Comparison of ENCODE assay signal across 19 cellular contexts in genomic region chr15:48176097-48176496, GRCh38. TPM values are rescaled to one million over a fixed set of nuclear protein-coding genes. Genes with fewer than 3 reads are reported as not detected.
DNase-seq lines count a peak whose midpoint lies in the region; ATAC-seq and TF ChIP-seq lines count a peak whose summit lies in the region.
"Had no signal": no experiment of that assay in that cellular context is flagged by ENCODE, and none has a peak within 500 bp of the region (broad histone marks: within the 10 kb centered on the region; RNA-seq: fewer than 3 reads in every experiment).

No MANE protein-coding gene starts in this region.

- H3K27ac Mint-ChIP-seq in GM23338: no peak overlapping the region
- no peak overlapping the region for H3K27ac Mint-ChIP-seq in activated CD4-positive, alpha-beta memory T cell treated with anti-CD3 and anti-CD28 coated beads for 36 hours
- H3K27ac Mint-ChIP-seq: stimulated activated naive CD8-positive, alpha-beta T cell treated with anti-CD3 and anti-CD28 coated beads, Interleukin-15, Interleukin-2, amounts not matched to agents 100 ng/mL and 50 ng/mL, for 24 hours had no signal

- no peak overlapping the region for H2BK15ac ChIP-seq in mesenchymal stem cell (ENCODE audit: low read depth, poor library complexity, severe bottlenecking)

- DNase-seq in ACHN: peak; percentile 48
- DNase-seq in GM23338 (ENCODE audit: low spot score): no peak
- DNase-seq in ascending aorta (ENCODE audit: low spot score in 2 of 2): no peak
- peak; percentile 41 for DNase-seq in mesenchymal stem cell
- DNase-seq in WERI-Rb-1: no peak
- DNase-seq in activated T-cell treated with anti-CD3 and anti-CD28 coated beads, Interleukin-2, amount 50 U/mL, for 1 hour: no peak
- no peak for DNase-seq in superior temporal gyrus (ENCODE audit: extremely low spot score)
- DNase-seq in activated CD4-positive, alpha-beta memory T cell treated with anti-CD3 and anti-CD28 coated beads for 36 hours: no peak
- DNase-seq: activated CD4-positive, alpha-beta T cell treated with anti-CD3 and anti-CD28 coated beads, Interleukin-2, amount 50 U/mL, for 1 hour; AML-193; body of pancreas; DND-41; foreskin fibroblast; NK-92 treated with Interleukin-12 subunit alpha and Interleukin-12 subunit beta, amount 100 ng/mL, for 24 hours; SJCRH30 had no signal

- TF ChIP-seq CTCF in GM23338 (conservative IDR thresholded peaks at IDR 0.05; ENCODE audit: low read depth in 2 of 2) (no peak), ascending aorta (IDR thresholded peaks at IDR 0.05) (no peak), WERI-Rb-1 (IDR thresholded peaks at IDR 0.05; ENCODE audit: low read depth, low read length) (no peak)

- H2BK12ac ChIP-seq in mesenchymal stem cell (ENCODE audit: low read length in 2 of 2): no peak overlapping the region

- no peak overlapping the region for H3K9ac ChIP-seq in mesenchymal stem cell (ENCODE audit: low read length)

- WGBS in mesenchymal stem cell: 0% methylated on average over 1 of the region's 4 CpGs

- no peaks in the 10 kb centered on the region for H3K9me3 Mint-ChIP-seq in GM23338
- H3K9me3 Mint-ChIP-seq in activated CD4-positive, alpha-beta memory T cell treated with anti-CD3 and anti-CD28 coated beads for 36 hours: peaks cover 3% of the 10 kb centered on the region

- no peak overlapping the region for H2AFZ ChIP-seq in GM23338
- no peak overlapping the region for H2AFZ ChIP-seq in mesenchymal stem cell (ENCODE audit: low read depth, low read length)

- no peaks in the 10 kb centered on the region for H3K9me2 ChIP-seq in GM23338 (ENCODE audit: insufficient read depth)

- H3K4me3 Mint-ChIP-seq in GM23338: peak overlapping the region; percentile 92
- H3K4me3 Mint-ChIP-seq in activated CD4-positive, alpha-beta memory T cell treated with anti-CD3 and anti-CD28 coated beads for 36 hours: no peak overlapping the region

- no peak overlapping the region for H2BK5ac ChIP-seq in mesenchymal stem cell (ENCODE audit: low read depth, low read length, poor library complexity, severe bottlenecking)

- H3K23ac ChIP-seq in mesenchymal stem cell (ENCODE audit: low read length in 2 of 2): no peak overlapping the region

- peaks cover 4% of the 10 kb centered on the region for H3K79me1 ChIP-seq in mesenchymal stem cell (replicated peaks; ENCODE audit: low read length, poor library complexity, severe bottlenecking)

- ATAC-seq in GM23338: no peak
- ATAC-seq: body of pancreas had no signal

- in situ Hi-C loops in ACHN (cut with HindIII; ENCODE audit: low pct_ligation_motif_present, low pct_unique_long_range_greater_than_20kb, low sequenced_read_pairs): no loop called here

- no peak overlapping the region for H3K4ac ChIP-seq in mesenchymal stem cell (ENCODE audit: low read depth in 1 of 2, low read length in 2 of 2)

- H4K8ac ChIP-seq in mesenchymal stem cell (ENCODE audit: low read length): no peak overlapping the region

- CTCF ChIA-PET in activated CD4-positive, alpha-beta memory T cell treated with anti-CD3 and anti-CD28 coated beads for 36 hours (lab: Charles Lee): no interaction called here

- no peaks in the 10 kb centered on the region for H3K36me3 Mint-ChIP-seq in GM23338 (ENCODE audit: low read depth)
- peaks cover 7% of the 10 kb centered on the region for H3K36me3 Mint-ChIP-seq in activated CD4-positive, alpha-beta memory T cell treated with anti-CD3 and anti-CD28 coated beads for 36 hours

- POLR2A ChIA-PET in activated CD4-positive, alpha-beta memory T cell treated with anti-CD3 and anti-CD28 coated beads for 36 hours (lab: Charles Lee): no interaction called here

- H2BK120ac ChIP-seq in mesenchymal stem cell (ENCODE audit: low read depth, low read length): no peak overlapping the region

- no peaks in the 10 kb centered on the region for H3K36me3 ChIP-seq in GM23338 (ENCODE audit: insufficient read depth)
- no peaks in the 10 kb centered on the region for H3K36me3 ChIP-seq in ascending aorta
- H3K36me3 ChIP-seq in mesenchymal stem cell (ENCODE audit: control insufficient read depth in 1 of 2, insufficient read depth in 2 of 2, low read depth in 1 of 2, low read length in 2 of 2): no peaks in the 10 kb centered on the region
- H3K36me3 ChIP-seq in WERI-Rb-1: peaks cover 2% of the 10 kb centered on the region; the same call in 1 of the 2 replicates
- H3K36me3 ChIP-seq: SJCRH30 had no signal

- H4K91ac ChIP-seq in mesenchymal stem cell (ENCODE audit: low read length): no peak overlapping the region

- intact Hi-C loops in ascending aorta (cut with DNase I): loop anchor here (2.0 to 5.0 kb wide), 4 partner anchors 75 to 459 kb away; partner anchors contain the start of gene SEMA6D
- intact Hi-C loops in activated CD4-positive, alpha-beta memory T cell treated with anti-CD3 and anti-CD28 coated beads for 36 hours (cut with micrococcal nuclease): loop anchor here (2.0 kb wide), 1 partner anchor 155 kb away; the partner anchor contains the start of gene DUT

- H3K4me2 ChIP-seq in GM23338: peak overlapping the region; percentile 75
- no peak overlapping the region for H3K4me2 ChIP-seq in mesenchymal stem cell (ENCODE audit: low read length, poor library complexity, severe bottlenecking)

- H3K27me3 Mint-ChIP-seq in GM23338 (ENCODE audit: insufficient read depth, low read depth, poor library complexity): no peaks in the 10 kb centered on the region
- H3K27me3 Mint-ChIP-seq in activated CD4-positive, alpha-beta memory T cell treated with anti-CD3 and anti-CD28 coated beads for 36 hours: peaks cover 3% of the 10 kb centered on the region

- H3K79me2 ChIP-seq in GM23338 (replicated peaks; ENCODE audit: insufficient read depth): peaks cover 64% of the 10 kb centered on the region

- H4K20me1 ChIP-seq in GM23338 (replicated peaks; ENCODE audit: insufficient read depth): 0 out of 2 replicates have a peak, but pooled peaks cover 8% of the 10 kb centered on the region

- H3K4me1 ChIP-seq in GM23338 (ENCODE audit: insufficient read depth): peaks cover 31% of the 10 kb centered on the region
- peaks cover 0 to 6% of the 10 kb centered on the region in 2 donors for H3K4me1 ChIP-seq in ascending aorta
- H3K4me1 ChIP-seq in mesenchymal stem cell (ENCODE audit: control insufficient read depth, insufficient read depth, low read depth, low read length): peaks cover 2% of the 10 kb centered on the region
- H3K4me1 ChIP-seq: SJCRH30 had no signal

- H3K9me3 ChIP-seq in ascending aorta: no peaks in the 10 kb centered on the region
- H3K9me3 ChIP-seq in mesenchymal stem cell (ENCODE audit: control insufficient read depth, low read length): no peaks in the 10 kb centered on the region
- H3K9me3 ChIP-seq in WERI-Rb-1 (ENCODE audit: severe bottlenecking): no peaks in the 10 kb centered on the region
- H3K9me3 ChIP-seq: body of pancreas, SJCRH30 had no signal

- no peak overlapping the region for H2AK5ac ChIP-seq in mesenchymal stem cell (ENCODE audit: low read length, severe bottlenecking)

- peaks cover 60% of the 10 kb centered on the region for H3K4me1 Mint-ChIP-seq in GM23338
- H3K4me1 Mint-ChIP-seq in activated CD4-positive, alpha-beta memory T cell treated with anti-CD3 and anti-CD28 coated beads for 36 hours (ENCODE audit: low read depth): peaks cover 22% of the 10 kb centered on the region

- no peaks in the 10 kb centered on the region for H3K27me3 ChIP-seq in GM23338 (ENCODE audit: insufficient read depth)
- H3K27me3 ChIP-seq in ascending aorta: no peaks in the 10 kb centered on the region
- H3K27me3 ChIP-seq in mesenchymal stem cell (ENCODE audit: control insufficient read depth in 1 of 2, insufficient read depth in 1 of 2, low read length in 2 of 2): peaks cover 0 to 13% of the 10 kb centered on the region in 2 experiments
- no peaks in the 10 kb centered on the region for H3K27me3 ChIP-seq in WERI-Rb-1 (ENCODE audit: insufficient read depth, low read depth, severe bottlenecking)
- H3K27me3 ChIP-seq: body of pancreas, SJCRH30 had no signal

- H3K27ac ChIP-seq in GM23338 (ENCODE audit: low read depth): no peak overlapping the region
- H3K27ac ChIP-seq in ascending aorta: peak overlapping the region; percentile 92 to 96
- no peak overlapping the region for H3K27ac ChIP-seq in mesenchymal stem cell (ENCODE audit: low read length, poor library complexity, severe bottlenecking)
- H3K27ac ChIP-seq in WERI-Rb-1: no peak overlapping the region
- H3K27ac ChIP-seq: body of pancreas, SJCRH30, skin epidermis had no signal

- H3F3A ChIP-seq in GM23338 (replicated peaks; ENCODE audit: low read depth): no peaks in the 10 kb centered on the region

- H3K18ac ChIP-seq in mesenchymal stem cell (ENCODE audit: low read depth in 1 of 2, low read length in 2 of 2): no peak overlapping the region

- H3K4me3 ChIP-seq in GM23338 (peak overlapping the region; percentile 63), ascending aorta (peak overlapping the region; percentile 63 to 80), mesenchymal stem cell (ENCODE audit: insufficient read depth in 1 of 2, low read depth in 1 of 2, low read length in 2 of 2) (no peak overlapping the region), WERI-Rb-1 (ENCODE audit: low read depth, low read length) (no peak overlapping the region)
- H3K4me3 ChIP-seq: body of pancreas, SJCRH30, skin epidermis had no signal

- H3K14ac ChIP-seq in mesenchymal stem cell (ENCODE audit: low read length in 2 of 2): no peak overlapping the region

RNA-seq across cellular contexts. Expression of gene MYEF2, which starts 2.0 kb away (rescaled TPM):
- 60.7 and 79.7 TPM in 2 replicates for total RNA-seq in GM23338 (2014; rRNA removed; shearing (Covaris generic))
- 55.5 and 62.0 TPM in 2 replicates for polyA plus RNA-seq in GM23338 (2016; fragmentation: Nextera tagmentation; extraction: Ambion mirVana)
- 13.6 TPM for total RNA-seq in ascending aorta
- polyA plus RNA-seq in mesenchymal stem cell (2013, experiment 1 of 2): 9.8 TPM
- polyA plus RNA-seq in mesenchymal stem cell (2013, experiment 2 of 2): 9.9 TPM
- total RNA-seq in activated CD4-positive, alpha-beta memory T cell treated with anti-CD3 and anti-CD28 coated beads for 36 hours: 10 to 100 TPM; 21.9 to 24.7 TPM
- total RNA-seq: SJCRH30 had no signal

RNA-seq across cellular contexts. Expression of gene CTXN2, which starts 15.4 kb away (rescaled TPM):
- total RNA-seq in GM23338 (2014; rRNA removed; shearing (Covaris generic)): not detected in 2 replicates
- 0.10 TPM in 1 of 2 replicates, not detected in the other for polyA plus RNA-seq in GM23338 (2016; fragmentation: Nextera tagmentation; extraction: Ambion mirVana)
- total RNA-seq in ascending aorta: not detected
- not detected for polyA plus RNA-seq in mesenchymal stem cell (2013, experiment 1 of 2)
- polyA plus RNA-seq in mesenchymal stem cell (2013, experiment 2 of 2): not detected
- total RNA-seq in activated CD4-positive, alpha-beta memory T cell treated with anti-CD3 and anti-CD28 coated beads for 36 hours: not detected
- total RNA-seq: omental fat pad, SJCRH30 had no signal

RNA-seq across cellular contexts. Expression of gene SLC12A1, which starts 30.0 kb away (rescaled TPM):
- 0.19 and 0.59 TPM in 2 replicates for total RNA-seq in GM23338 (2014; rRNA removed; shearing (Covaris generic))
- 0.52 and 0.57 TPM in 2 replicates for polyA plus RNA-seq in GM23338 (2016; fragmentation: Nextera tagmentation; extraction: Ambion mirVana)
- not detected for total RNA-seq in ascending aorta
- 0.01 TPM for polyA plus RNA-seq in mesenchymal stem cell (2013, experiment 1 of 2)
- not detected for polyA plus RNA-seq in mesenchymal stem cell (2013, experiment 2 of 2)
- total RNA-seq in activated CD4-positive, alpha-beta memory T cell treated with anti-CD3 and anti-CD28 coated beads for 36 hours: not detected
- total RNA-seq: activated T-helper 2 cell treated with anti-CD3 and anti-CD28 coated beads, Interferon-gamma antibody, Interleukin-2, Interleukin-4, amounts not matched to agents 10 μg/mL and 5 μg/mL and 100 μg/mL, durations not matched to agents 14 hours and 24 hours and 36 hours; body of pancreas; omental fat pad; SJCRH30 had no signal

RNA-seq across cellular contexts. Expression of gene SLC24A5, which starts 55.3 kb away (rescaled TPM):
- total RNA-seq in GM23338 (2014; rRNA removed; shearing (Covaris generic)): not detected in 2 replicates
- 0.23 and 0.39 TPM in 2 replicates for polyA plus RNA-seq in GM23338 (2016; fragmentation: Nextera tagmentation; extraction: Ambion mirVana)
- total RNA-seq in ascending aorta: not detected
- not detected for polyA plus RNA-seq in mesenchymal stem cell (2013, experiment 1 of 2)
- polyA plus RNA-seq in mesenchymal stem cell (2013, experiment 2 of 2): not detected
- not detected for total RNA-seq in activated CD4-positive, alpha-beta memory T cell treated with anti-CD3 and anti-CD28 coated beads for 36 hours
- total RNA-seq: activated T-helper 2 cell treated with anti-CD3 and anti-CD28 coated beads, Interferon-gamma antibody, Interleukin-2, Interleukin-4, amounts not matched to agents 10 μg/mL and 5 μg/mL and 100 μg/mL, durations not matched to agents 14 hours and 24 hours and 36 hours; body of pancreas; omental fat pad; SJCRH30 had no signal

Comparison
In these comparisons a context has a peak if more than half of its experiments do, and no peak if none do; other contexts are left out.
1. DNase-seq: peak in ACHN (single experiment) and mesenchymal stem cell (single experiment); none in GM23338 (single experiment), ascending aorta (0 of 2), WERI-Rb-1 (single experiment), activated T-cell treated with anti-CD3 and anti-CD28 coated beads, Interleukin-2, amount 50 U/mL, for 1 hour (single experiment), superior temporal gyrus (single experiment) and activated CD4-positive, alpha-beta memory T cell treated with anti-CD3 and anti-CD28 coated beads for 36 hours (single experiment).
2. H3K27ac ChIP-seq: peak in ascending aorta (2 of 2); none in GM23338 (single experiment), mesenchymal stem cell (single experiment) and WERI-Rb-1 (single experiment).
3. H3K4me3 ChIP-seq: peak in GM23338 (single experiment) and ascending aorta (2 of 2); none in mesenchymal stem cell (0 of 2) and WERI-Rb-1 (single experiment).